9 cellular contexts compared by ENCODE assay signal in the genomic region with DNA sequence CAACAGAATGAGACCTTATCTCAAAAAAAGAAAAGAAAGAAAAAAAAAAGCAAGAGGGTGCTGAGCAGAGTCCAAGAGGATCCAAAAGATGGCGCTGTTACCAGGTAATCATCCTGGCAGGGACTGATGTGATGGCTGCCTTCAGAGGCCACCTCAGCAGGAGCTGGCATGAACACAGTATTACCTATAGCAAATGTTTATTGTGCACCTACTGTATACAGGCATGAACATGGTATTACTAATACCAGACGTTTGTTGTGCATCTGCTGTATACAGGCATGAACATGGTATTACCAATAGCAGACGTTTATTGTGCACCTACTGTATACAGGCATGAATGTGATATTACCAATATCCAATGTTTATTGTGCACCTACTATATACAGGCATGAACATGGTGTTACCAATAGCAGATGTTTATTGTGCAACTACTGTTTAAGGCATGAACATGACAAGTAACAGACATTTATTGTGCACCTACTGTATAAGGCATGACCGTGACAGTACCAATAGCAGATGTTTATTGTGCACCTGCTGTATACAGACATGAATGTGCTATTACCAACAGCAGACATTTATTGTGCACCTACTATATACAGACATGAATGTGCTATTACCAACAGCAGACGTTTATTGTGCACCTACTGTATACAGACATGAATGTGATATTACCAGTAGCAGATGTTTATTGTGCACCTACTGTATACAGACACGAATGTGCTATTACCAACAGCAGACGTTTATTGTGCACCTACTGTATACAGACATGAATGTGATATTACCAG.
DNase-seq lines count a peak whose midpoint lies in the region; ATAC-seq and TF ChIP-seq lines count a peak whose summit lies in the region.
"Had no signal": no experiment of that assay in that cellular context is flagged by ENCODE, and none has a peak within 500 bp of the region (broad histone marks: within the 10 kb centered on the region; RNA-seq: fewer than 3 reads in every experiment).

No MANE protein-coding gene starts in this region.

- H3K4me3 ChIP-seq in AG04449 (ENCODE audit: low read depth, low read length): no peak overlapping the region
- H3K4me3 ChIP-seq in GM12865 (ENCODE audit: low read depth, low read length): no peak overlapping the region
- no peak overlapping the region for H3K4me3 ChIP-seq in fibroblast of mammary gland (ENCODE audit: control insufficient read depth, low read depth, low read length)
- H3K4me3 ChIP-seq in coronary artery: no peak overlapping the region
- H3K4me3 ChIP-seq: lung had no signal

- POLR2A ChIA-PET in AG04449 (lab: Yijun Ruan, JAX): no interaction called here

- CTCF ChIA-PET in AG04449 (lab: Yijun Ruan, JAX): interaction anchor here (1.0 to 3.7 kb wide), 3 partner anchors 8 to 124 kb away, joined by 3 to 25 read pairs (median 13); no protein-coding TSS in a partner anchor

- peak; percentile 23 for TF ChIP-seq CTCF in AG04449 (IDR thresholded peaks at IDR 0.05; ENCODE audit: insufficient read depth, low read length, missing control alignments)
- peak; percentile 36 for TF ChIP-seq CTCF in GM12865 (IDR thresholded peaks at IDR 0.05; ENCODE audit: insufficient read depth, low read depth, low read length, missing control alignments)
- peak; percentile 50 for TF ChIP-seq CTCF in fibroblast of mammary gland (conservative IDR thresholded peaks at IDR 0.05; ENCODE audit: control insufficient read depth, insufficient read depth, low read depth, low read length)
- no peak for TF ChIP-seq CTCF in coronary artery (IDR thresholded peaks at IDR 0.05)

- no peak for DNase-seq in AG04449 (ENCODE audit: low read depth, low spot score)
- peak; percentile 53 for DNase-seq in GM12865 (ENCODE audit: low read depth)
- peak; percentile 2 for DNase-seq in NCI-H774 (lab: John Stamatoyannopoulos, UW)
- DNase-seq in fibroblast of mammary gland (ENCODE audit: low read depth): peak; percentile 44
- no peak for DNase-seq in coronary artery (ENCODE audit: low spot score)

- H3K27ac ChIP-seq in coronary artery: no peak overlapping the region

- ATAC-seq in GM18868 (IDR thresholded peaks at IDR 0.05; ENCODE audit: unreplicated experiment): no peak
- ATAC-seq in HG02678 (IDR thresholded peaks at IDR 0.05; ENCODE audit: unreplicated experiment): no peak
- ATAC-seq in HG02588 (IDR thresholded peaks at IDR 0.05; ENCODE audit: unreplicated experiment): no peak

Comparison
In these comparisons a context has a peak if more than half of its experiments do, and no peak if none do; other contexts are left out.
1. DNase-seq: peak in GM12865 (single experiment), NCI-H774 (single experiment) and fibroblast of mammary gland (single experiment); none in AG04449 (single experiment) and coronary artery (single experiment).